Comparison of ENCODE assay signal across 18 cellular contexts in genomic region chr1:10108948-10109347, GRCh38.
DNase-seq lines count a peak whose midpoint lies in the region; ATAC-seq, FAIRE-seq and TF ChIP-seq lines count a peak whose summit lies in the region.
"Had no signal": no experiment of that assay in that cellular context is flagged by ENCODE, and none has a peak within 500 bp of the region (broad histone marks: within the 10 kb centered on the region; RNA-seq: fewer than 3 reads in every experiment).

No MANE protein-coding gene starts in this region.

- no peak overlapping the region for H3K4me3 Mint-ChIP-seq in neural progenitor cell
- H3K4me3 Mint-ChIP-seq: brain had no signal

- WGBS in gastroesophageal sphincter (ENCODE audit: low coverage in 1 of 2), 2 donors, result 13 to 44% methylated on average over 3 to 6 of the region's 7 CpGs
- WGBS in thyroid gland, 2 donors, result 92 to 95% methylated on average over 7 of the region's 7 CpGs
- WGBS in small intestine, 3 donors, result 85 to 93% (median 91%) methylated on average over 7 of the region's 7 CpGs

- no peak for FAIRE-seq in small intestine (lab: Jason Lieb, UNC)
- FAIRE-seq: endometrium, GM12892 had no signal

- TF ChIP-seq EP300 in gastroesophageal sphincter (IDR thresholded peaks at IDR 0.05), result no peak

- H3K36me3 ChIP-seq in SJSA1 (peaks cover 50% of the 10 kb centered on the region), gastroesophageal sphincter (peaks cover 0 to 70% of the 10 kb centered on the region in 2 donors), neural progenitor cell (peaks cover 5% of the 10 kb centered on the region), thyroid gland (peaks cover 22 to 27% of the 10 kb centered on the region in 2 donors), small intestine (ENCODE audit: control insufficient read depth in 2 of 2, insufficient read depth in 2 of 2, low read length in 2 of 2) (peaks cover 5% of the 10 kb centered on the region in 2 donors)

- no peak for TF ChIP-seq POLR2A in gastroesophageal sphincter (IDR thresholded peaks at IDR 0.05)
- TF ChIP-seq POLR2A in thyroid gland (IDR thresholded peaks at IDR 0.05), result no peak

- H3F3A ChIP-seq in neural progenitor cell (ENCODE audit: low read depth), result no peaks in the 10 kb centered on the region

- peaks cover 3% of the 10 kb centered on the region for H3K27me3 Mint-ChIP-seq in neural progenitor cell (ENCODE audit: insufficient read depth, low read depth)
- H3K27me3 Mint-ChIP-seq: brain had no signal

- H3K27ac Mint-ChIP-seq in neural progenitor cell, result peak overlapping the region; percentile 13

- H3K9me3 Mint-ChIP-seq in neural progenitor cell, result no peaks in the 10 kb centered on the region
- H3K9me3 Mint-ChIP-seq: brain had no signal

- intact Hi-C loops in thyroid gland (cut with DNase I), result no loop called here

- H3K36me3 Mint-ChIP-seq in neural progenitor cell, result peaks cover 24% of the 10 kb centered on the region

- H3K4me1 ChIP-seq in SJSA1 (replicated peaks) (peaks cover 38% of the 10 kb centered on the region), gastroesophageal sphincter (peaks cover 5 to 58% (median 5%) of the 10 kb centered on the region in 3 donors), neural progenitor cell (no peaks in the 10 kb centered on the region), thyroid gland (peaks cover 7 to 26% of the 10 kb centered on the region in 2 donors), small intestine (ENCODE audit: control insufficient read depth in 2 of 2, insufficient read depth in 1 of 2, low read depth in 1 of 2, low read length in 1 of 2) (peaks cover 3 to 5% of the 10 kb centered on the region in 2 donors)
- H3K4me1 ChIP-seq: BLaER1 had no signal

- H4K20me1 ChIP-seq in neural progenitor cell (ENCODE audit: low read depth), result no peaks in the 10 kb centered on the region
- H4K20me1 ChIP-seq: BLaER1 had no signal

- TF ChIP-seq CTCF in gastroesophageal sphincter (IDR thresholded peaks at IDR 0.05) (no peak), neural progenitor cell (IDR thresholded peaks at IDR 0.05) (no peak), thyroid gland (IDR thresholded peaks at IDR 0.05) (no peak)

- H3K4me2 ChIP-seq in neural progenitor cell, result no peak overlapping the region
- H3K4me2 ChIP-seq: BLaER1, KMS-11 had no signal

- H3K4me1 Mint-ChIP-seq in neural progenitor cell, result peaks cover 24% of the 10 kb centered on the region

- H3K9me3 ChIP-seq in SJSA1 (replicated peaks), result no peaks in the 10 kb centered on the region
- H3K9me3 ChIP-seq in gastroesophageal sphincter, result no peaks in the 10 kb centered on the region
- H3K9me3 ChIP-seq in neural progenitor cell (ENCODE audit: low read depth), result no peaks in the 10 kb centered on the region
- H3K9me3 ChIP-seq in thyroid gland, result no peaks in the 10 kb centered on the region
- no peaks in the 10 kb centered on the region for H3K9me3 ChIP-seq in small intestine (ENCODE audit: control insufficient read depth, low read depth)
- H3K9me3 ChIP-seq: BLaER1 had no signal

- no peaks in the 10 kb centered on the region for H3K27me3 ChIP-seq in SJSA1 (replicated peaks)
- H3K27me3 ChIP-seq in gastroesophageal sphincter, result no peaks in the 10 kb centered on the region
- no peaks in the 10 kb centered on the region for H3K27me3 ChIP-seq in neural progenitor cell
- H3K27me3 ChIP-seq in thyroid gland, result no peaks in the 10 kb centered on the region
- no peaks in the 10 kb centered on the region for H3K27me3 ChIP-seq in small intestine (ENCODE audit: control insufficient read depth in 2 of 2, insufficient read depth in 2 of 2, low read length in 2 of 2)
- H3K27me3 ChIP-seq: BLaER1 had no signal

- H2AFZ ChIP-seq in neural progenitor cell (replicated peaks), result no peak overlapping the region

- no peak overlapping the region for H3K4me3 ChIP-seq in SJSA1
- no peak overlapping the region for H3K4me3 ChIP-seq in gastroesophageal sphincter
- no peak overlapping the region for H3K4me3 ChIP-seq in neural progenitor cell
- no peak overlapping the region for H3K4me3 ChIP-seq in thyroid gland (replicated peaks in 1 of 3)
- no peak overlapping the region for H3K4me3 ChIP-seq in small intestine (ENCODE audit: low read depth in 1 of 2, low read length in 2 of 2)
- H3K4me3 ChIP-seq: BLaER1 had no signal

- peak; percentile 75 for ATAC-seq in gastroesophageal sphincter

- H3K9ac ChIP-seq in neural progenitor cell, result no peak overlapping the region
- H3K9ac ChIP-seq: BLaER1, KMS-11 had no signal

- no peaks in the 10 kb centered on the region for H3K79me2 ChIP-seq in neural progenitor cell (ENCODE audit: low read depth)

- H3K27ac ChIP-seq in SJSA1 (peak overlapping the region; percentile 90), gastroesophageal sphincter (peak overlapping the region; percentile 77 to 92 (median 90)), neural progenitor cell (no peak overlapping the region), thyroid gland (peak overlapping the region in 2 of 3 donors; percentile 74 to 84), small intestine (ENCODE audit: low read depth in 1 of 2, low read length in 1 of 2) (no peak overlapping the region)
- H3K27ac ChIP-seq: BLaER1, KMS-11 had no signal

- no peak for DNase-seq in SJSA1 (ENCODE audit: low read depth in 1 of 2, low spot score in 2 of 2)
- DNase-seq in neural progenitor cell (ENCODE audit: low spot score), result no peak
- no peak for DNase-seq in thyroid gland
- no peak for DNase-seq in NCI-H82 treated with DMSO at 0.1 percent for 48 hours (lab: John Stamatoyannopoulos, UW; ENCODE audit: unreplicated experiment)
- DNase-seq in mesenteric fat pad (ENCODE audit: low spot score), result no peak
- DNase-seq in SKM-1 treated with dmso at 0.1 percent for 144 hours (lab: John Stamatoyannopoulos, UW; ENCODE audit: unreplicated experiment), result no peak
- no peak for DNase-seq in small intestine
- DNase-seq: activated CD4-positive, alpha-beta T cell treated with anti-CD3 and anti-CD28 coated beads, Interleukin-2, amount 50 U/mL, for 4 hours; activated gamma-delta T cell; GOT3; NCI-H146; NCI-H524 treated with DMSO at 0.1 percent for 48 hours had no signal

Comparison
In these comparisons a context has a peak if more than half of its experiments do, and no peak if none do; other contexts are left out.
1. H3K27ac ChIP-seq: peak in SJSA1 (single experiment), gastroesophageal sphincter (4 of 4) and thyroid gland (2 of 3); none in neural progenitor cell (single experiment) and small intestine (0 of 2).